Comparison of ENCODE assay signal across 1 cellular context in genomic region chr2:197116306-197116879, GRCh38.
TF ChIP-seq lines count a peak whose summit lies in the region.

No MANE protein-coding gene starts in this region.

TF ChIP-seq in IMR-90, 13 proteins besides CTCF, POLR2A, EP300 and RAD21:
- TF ChIP-seq NFE2L2 (IDR thresholded peaks at IDR 0.05; ENCODE audit: low read depth, low read length) = no peak
- no peak for TF ChIP-seq MAFK (IDR thresholded peaks at IDR 0.05; ENCODE audit: low read depth, low read length)
- TF ChIP-seq RCOR1 (IDR thresholded peaks at IDR 0.05; ENCODE audit: insufficient replicate concordance, low read length) = no peak
- TF ChIP-seq SMC3 (IDR thresholded peaks at IDR 0.05; ENCODE audit: low read depth, low read length) = no peak
